7 cellular contexts compared by ENCODE assay signal in genomic region chr9:13278368-13279246, GRCh38. TPM values are rescaled to one million over a fixed set of nuclear protein-coding genes. Genes with fewer than 3 reads are reported as not detected.
A peak's percentile ranks its signal among the peaks of the same experiment; 100 is the strongest.
DNase-seq lines count a peak whose midpoint lies in the region; ATAC-seq and TF ChIP-seq lines count a peak whose summit lies in the region.

No MANE protein-coding gene starts in this region.

- peak; percentile 28 for TF ChIP-seq CTCF in fibroblast of the aortic adventitia (IDR thresholded peaks at IDR 0.05; ENCODE audit: insufficient read depth, low read length)
- no peak for TF ChIP-seq CTCF in activated CD8-positive, alpha-beta T cell treated with anti-CD3 and anti-CD28 coated beads for 36 hours (IDR thresholded peaks at IDR 0.05)

- POLR2A ChIA-PET in activated CD8-positive, alpha-beta T cell treated with anti-CD3 and anti-CD28 coated beads for 36 hours (lab: Charles Lee): no interaction called here

- H3K4me3 Mint-ChIP-seq in activated CD8-positive, alpha-beta T cell treated with anti-CD3 and anti-CD28 coated beads for 36 hours: no peak overlapping the region

- H3K9me3 Mint-ChIP-seq in activated CD8-positive, alpha-beta T cell treated with anti-CD3 and anti-CD28 coated beads for 36 hours: peaks cover 1% of the 10 kb centered on the region

- peaks cover 20% of the 10 kb centered on the region for H3K27me3 Mint-ChIP-seq in activated CD8-positive, alpha-beta T cell treated with anti-CD3 and anti-CD28 coated beads for 36 hours

- CTCF ChIA-PET in activated CD8-positive, alpha-beta T cell treated with anti-CD3 and anti-CD28 coated beads for 36 hours (lab: Charles Lee): no interaction called here

- H3K4me1 Mint-ChIP-seq in activated CD8-positive, alpha-beta T cell treated with anti-CD3 and anti-CD28 coated beads for 36 hours (ENCODE audit: low read depth): no peaks in the 10 kb centered on the region

- ATAC-seq in activated CD8-positive, alpha-beta T cell treated with anti-CD3 and anti-CD28 coated beads for 36 hours: no peak
- ATAC-seq in GM19351 (IDR thresholded peaks at IDR 0.05; ENCODE audit: unreplicated experiment): no peak

- intact Hi-C loops in activated CD8-positive, alpha-beta T cell treated with anti-CD3 and anti-CD28 coated beads for 36 hours (cut with micrococcal nuclease): no loop called here

- no peaks in the 10 kb centered on the region for H3K36me3 Mint-ChIP-seq in activated CD8-positive, alpha-beta T cell treated with anti-CD3 and anti-CD28 coated beads for 36 hours (ENCODE audit: low read depth)

- H3K27ac Mint-ChIP-seq in activated CD8-positive, alpha-beta T cell treated with anti-CD3 and anti-CD28 coated beads for 36 hours: no peak overlapping the region

- DNase-seq in HPDE6-E6E7 (ENCODE audit: extremely low spot score): peak; percentile 14
- peak; percentile 33 to 51 for DNase-seq in SHP77 (lab: John Stamatoyannopoulos, UW)
- peak; percentile 75 for DNase-seq in fibroblast of the aortic adventitia (ENCODE audit: low read depth)
- peak; percentile 62 for DNase-seq in myocyte (ENCODE audit: low read depth)
- DNase-seq in activated CD8-positive, alpha-beta T cell treated with anti-CD3 and anti-CD28 coated beads for 36 hours: no peak
- DNase-seq in activated CD4-positive, alpha-beta T cell treated with anti-CD3 and anti-CD28 coated beads, Interleukin-2, amount 50 U/mL, for 48 hours: no peak

- peak overlapping the region; percentile 69 for H3K4me3 ChIP-seq in fibroblast of the aortic adventitia (ENCODE audit: low read depth, low read length)

RNA-seq across cellular contexts. Expression of gene MPDZ, which starts 0.9 kb away (rescaled TPM):
- total RNA-seq in fibroblast of the aortic adventitia (ENCODE audit: low replicate concordance): 41.0 and 85.9 TPM in 2 replicates
- total RNA-seq in myocyte: 31.2 and 33.1 TPM in 2 replicates
- polyA plus RNA-seq in myocyte (2012): 14.4 TPM
- not detected for total RNA-seq in activated CD8-positive, alpha-beta T cell treated with anti-CD3 and anti-CD28 coated beads for 36 hours

Comparison
In these comparisons a context has a peak if more than half of its experiments do, and no peak if none do; other contexts are left out.
1. DNase-seq: peak in HPDE6-E6E7 (single experiment), SHP77 (2 of 2), fibroblast of the aortic adventitia (single experiment) and myocyte (single experiment); none in activated CD8-positive, alpha-beta T cell treated with anti-CD3 and anti-CD28 coated beads for 36 hours (single experiment) and activated CD4-positive, alpha-beta T cell treated with anti-CD3 and anti-CD28 coated beads, Interleukin-2, amount 50 U/mL, for 48 hours (0 of 2).
2. RNA of gene MPDZ, which starts 0.9 kb away (total RNA-seq): 41.0 to 85.9 TPM in fibroblast of the aortic adventitia and 31.2 to 33.1 TPM in myocyte; not detected in activated CD8-positive, alpha-beta T cell treated with anti-CD3 and anti-CD28 coated beads for 36 hours; every median in the first group is over 10 times any median in the second.